ENCODE assay signal across 9 cellular contexts in the genomic region with DNA sequence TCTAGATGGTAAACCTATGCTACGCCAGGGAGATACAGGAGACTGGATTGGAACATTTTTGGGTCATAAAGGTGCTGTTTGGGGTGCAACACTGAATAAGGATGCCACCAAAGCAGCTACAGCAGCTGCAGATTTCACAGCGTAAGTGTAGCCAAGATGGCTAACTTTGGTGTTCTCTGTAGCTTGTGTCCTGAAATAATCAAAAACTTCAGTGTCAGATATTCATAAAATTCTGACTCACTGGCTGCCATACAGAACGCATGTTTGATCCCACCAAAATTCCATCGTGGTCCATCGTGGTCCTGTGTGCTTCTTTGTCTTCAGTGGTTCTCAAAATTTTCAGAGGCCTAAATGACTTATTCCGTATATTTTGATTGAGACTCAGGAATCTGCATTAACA. TPM values are rescaled to one million over a fixed set of nuclear protein-coding genes. Genes with fewer than 3 reads are reported as not detected.
DNase-seq lines count a peak whose midpoint lies in the region; ATAC-seq and TF ChIP-seq lines count a peak whose summit lies in the region.
"Had no signal": no experiment of that assay in that cellular context is flagged by ENCODE, and none has a peak within 500 bp of the region (broad histone marks: within the 10 kb centered on the region; RNA-seq: fewer than 3 reads in every experiment).

No MANE protein-coding gene starts in this region.

- no peaks in the 10 kb centered on the region for H3K9me3 Mint-ChIP-seq in activated CD8-positive, alpha-beta memory T cell treated with anti-CD3 and anti-CD28 coated beads, Interleukin-2, amount 10 ng/mL, durations not matched to agents 7 days and 5 days (ENCODE audit: low read depth)
- H3K9me3 Mint-ChIP-seq in activated naive CD8-positive, alpha-beta T cell treated with anti-CD3 and anti-CD28 coated beads, Interleukin-2, amount 10 ng/mL, durations not matched to agents 7 days and 5 days: no peaks in the 10 kb centered on the region

- H3K9me3 ChIP-seq in thyroid gland: no peaks in the 10 kb centered on the region

- H3K4me3 Mint-ChIP-seq in activated CD8-positive, alpha-beta memory T cell treated with anti-CD3 and anti-CD28 coated beads, Interleukin-2, amount 10 ng/mL, durations not matched to agents 7 days and 5 days: peak overlapping the region; percentile 98
- H3K4me3 Mint-ChIP-seq in activated naive CD8-positive, alpha-beta T cell treated with anti-CD3 and anti-CD28 coated beads, Interleukin-2, amount 10 ng/mL, durations not matched to agents 7 days and 5 days: peak overlapping the region; percentile 95

- no peak for TF ChIP-seq CTCF in thyroid gland (IDR thresholded peaks at IDR 0.05)

- peaks cover 58% of the 10 kb centered on the region for H3K4me1 Mint-ChIP-seq in activated CD8-positive, alpha-beta memory T cell treated with anti-CD3 and anti-CD28 coated beads, Interleukin-2, amount 10 ng/mL, durations not matched to agents 7 days and 5 days
- peaks cover 51% of the 10 kb centered on the region for H3K4me1 Mint-ChIP-seq in activated naive CD8-positive, alpha-beta T cell treated with anti-CD3 and anti-CD28 coated beads, Interleukin-2, amount 10 ng/mL, durations not matched to agents 7 days and 5 days

- H3K27ac ChIP-seq in thyroid gland: peak overlapping the region in 2 of 3 donors; percentile 93 to 99

- intact Hi-C loops in thyroid gland (cut with DNase I): no loop called here

- peaks cover 23 to 24% of the 10 kb centered on the region in 2 donors for H3K4me1 ChIP-seq in thyroid gland

- peaks cover 29% of the 10 kb centered on the region for H3K36me3 Mint-ChIP-seq in activated CD8-positive, alpha-beta memory T cell treated with anti-CD3 and anti-CD28 coated beads, Interleukin-2, amount 10 ng/mL, durations not matched to agents 7 days and 5 days
- H3K36me3 Mint-ChIP-seq in activated naive CD8-positive, alpha-beta T cell treated with anti-CD3 and anti-CD28 coated beads, Interleukin-2, amount 10 ng/mL, durations not matched to agents 7 days and 5 days: peaks cover 33% of the 10 kb centered on the region

- WGBS in thyroid gland, 2 donors: 40 to 42% methylated on average over 6 of the region's 6 CpGs

- no peaks in the 10 kb centered on the region for H3K27me3 Mint-ChIP-seq in activated CD8-positive, alpha-beta memory T cell treated with anti-CD3 and anti-CD28 coated beads, Interleukin-2, amount 10 ng/mL, durations not matched to agents 7 days and 5 days
- H3K27me3 Mint-ChIP-seq in activated naive CD8-positive, alpha-beta T cell treated with anti-CD3 and anti-CD28 coated beads, Interleukin-2, amount 10 ng/mL, durations not matched to agents 7 days and 5 days: no peaks in the 10 kb centered on the region

- POLR2A ChIA-PET in activated naive CD8-positive, alpha-beta T cell treated with anti-CD3 and anti-CD28 coated beads, Interleukin-2, amount 10 ng/mL, durations not matched to agents 7 days and 5 days (lab: Charles Lee): interaction anchor here (0.8 to 0.9 kb wide), 2 partner anchors 27 to 319 kb away, joined by 3 to 4 read pairs; partner anchors contain the start of gene DERA

- peak overlapping the region in 2 of 3 donors; percentile 68 to 72 for H3K4me3 ChIP-seq in thyroid gland (replicated peaks in 1 of 3)

- CTCF ChIA-PET in activated CD8-positive, alpha-beta memory T cell treated with anti-CD3 and anti-CD28 coated beads, Interleukin-2, amount 10 ng/mL, durations not matched to agents 7 days and 5 days (lab: Charles Lee): interaction anchor here (0.8 to 3.1 kb wide), 6 partner anchors 10 to 313 kb away, joined by 3 to 16 read pairs (median 3); partner anchors contain the start of genes DERA and EPS8

- no peak for TF ChIP-seq POLR2A in thyroid gland (IDR thresholded peaks at IDR 0.05)

- ATAC-seq in activated CD8-positive, alpha-beta memory T cell treated with anti-CD3 and anti-CD28 coated beads, Interleukin-2, amount 10 ng/mL, durations not matched to agents 7 days and 5 days: no peak
- ATAC-seq in activated naive CD8-positive, alpha-beta T cell treated with anti-CD3 and anti-CD28 coated beads, Interleukin-2, amount 10 ng/mL, durations not matched to agents 7 days and 5 days (ENCODE audit: low read depth): no peak
- ATAC-seq in HG03378 (IDR thresholded peaks at IDR 0.05; ENCODE audit: unreplicated experiment) (no peak), HG02970 (IDR thresholded peaks at IDR 0.05; ENCODE audit: low FRiP score, unreplicated experiment) (no peak)

- H3K27ac Mint-ChIP-seq in activated CD8-positive, alpha-beta memory T cell treated with anti-CD3 and anti-CD28 coated beads, Interleukin-2, amount 10 ng/mL, durations not matched to agents 7 days and 5 days: peak overlapping the region; percentile 99
- peak overlapping the region; percentile 99 for H3K27ac Mint-ChIP-seq in activated naive CD8-positive, alpha-beta T cell treated with anti-CD3 and anti-CD28 coated beads, Interleukin-2, amount 10 ng/mL, durations not matched to agents 7 days and 5 days

- no peaks in the 10 kb centered on the region for H3K36me3 ChIP-seq in thyroid gland

- no peaks in the 10 kb centered on the region for H3K27me3 ChIP-seq in thyroid gland

- DNase-seq in activated CD8-positive, alpha-beta memory T cell treated with anti-CD3 and anti-CD28 coated beads, Interleukin-2, amount 10 ng/mL, durations not matched to agents 7 days and 5 days: no peak
- DNase-seq in activated CD8-positive, alpha-beta memory T cell treated with anti-CD3 and anti-CD28 coated beads for 24 hours: no peak
- no peak for DNase-seq in activated naive CD8-positive, alpha-beta T cell treated with anti-CD3 and anti-CD28 coated beads, Interleukin-2, amount 10 ng/mL, durations not matched to agents 7 days and 5 days
- DNase-seq in kidney tubule cell (ENCODE audit: low spot score) (peak; percentile 7), thyroid gland (no peak), HUDEP-2 (lab: John Stamatoyannopoulos, UW; ENCODE audit: unreplicated experiment in 76 of 76) (no peak)
- DNase-seq: Kasumi-1 had no signal

RNA-seq across cellular contexts. Expression of gene STRAP, which starts 1.3 kb away (rescaled TPM):
- 10 to 100 TPM; 70.2 to 96.3 TPM for total RNA-seq in activated CD8-positive, alpha-beta memory T cell treated with anti-CD3 and anti-CD28 coated beads, Interleukin-2, amount 10 ng/mL, durations not matched to agents 7 days and 5 days
- total RNA-seq in activated naive CD8-positive, alpha-beta T cell treated with anti-CD3 and anti-CD28 coated beads, Interleukin-2, amount 10 ng/mL, durations not matched to agents 7 days and 5 days: 10 to 100 TPM; 59.3 to 60.3 TPM
- total RNA-seq in thyroid gland: 100 to 1,000 TPM in 1 of 4 donors, 10 to 100 TPM in 3; 84.9 to 100 (median 93.3) TPM

RNA-seq across cellular contexts. Expression of gene DERA, which starts 27.6 kb away (rescaled TPM):
- 10 to 100 TPM; 22.3 to 24.1 TPM for total RNA-seq in activated CD8-positive, alpha-beta memory T cell treated with anti-CD3 and anti-CD28 coated beads, Interleukin-2, amount 10 ng/mL, durations not matched to agents 7 days and 5 days
- total RNA-seq in activated naive CD8-positive, alpha-beta T cell treated with anti-CD3 and anti-CD28 coated beads, Interleukin-2, amount 10 ng/mL, durations not matched to agents 7 days and 5 days: 10 to 100 TPM; 22.5 to 23.4 TPM
- total RNA-seq in thyroid gland: 10 to 100 TPM; 54.1 to 74.3 (median 69.5) TPM
